Comparison of ENCODE assay signal across 13 cellular contexts in the genomic region with DNA sequence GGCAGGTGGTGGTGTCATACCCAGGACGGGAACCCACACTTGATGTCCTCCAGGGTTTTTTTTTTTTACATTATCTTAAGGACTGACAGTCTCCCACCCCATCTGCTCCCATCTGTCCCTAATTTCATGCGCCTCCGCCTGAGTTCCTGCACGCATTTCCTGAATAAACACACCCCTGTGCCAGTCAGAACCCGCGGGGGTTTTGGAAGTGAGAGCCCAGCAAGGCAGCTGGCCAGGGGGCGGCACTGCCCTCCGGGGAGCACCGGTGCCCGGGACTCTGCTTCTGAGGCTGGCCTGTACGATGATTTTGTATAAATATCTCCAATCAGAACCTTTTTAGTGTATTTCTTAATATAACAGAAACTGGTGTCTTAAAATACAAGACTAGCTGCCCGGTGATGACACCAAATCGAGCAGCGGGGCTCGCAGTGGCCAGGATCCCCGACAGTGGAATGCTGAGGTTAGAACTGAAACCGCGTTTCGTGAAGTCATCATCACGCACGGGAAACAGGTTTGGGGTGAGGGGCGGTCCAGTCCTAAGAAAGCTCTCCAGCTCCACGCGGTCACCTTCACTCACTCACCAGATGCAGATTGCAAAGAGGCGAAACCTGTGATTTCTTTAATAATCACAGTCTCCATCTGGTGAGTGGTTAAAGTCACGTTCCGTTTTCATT. TPM values are rescaled to one million over a fixed set of nuclear protein-coding genes. Genes with fewer than 3 reads are reported as not detected.
DNase-seq lines count a peak whose midpoint lies in the region; ATAC-seq and TF ChIP-seq lines count a peak whose summit lies in the region.
"Had no signal": no experiment of that assay in that cellular context is flagged by ENCODE, and none has a peak within 500 bp of the region (broad histone marks: within the 10 kb centered on the region; RNA-seq: fewer than 3 reads in every experiment).

No MANE protein-coding gene starts in this region.

- peak overlapping the region; percentile 77 for H3K4me2 ChIP-seq in BLaER1

- H3K4me3 Mint-ChIP-seq in WTC11 (no peak overlapping the region), nephron progenitor cell (no peak overlapping the region)
- no peak overlapping the region for H3K4me3 Mint-ChIP-seq in activated CD4-positive, alpha-beta T cell treated with anti-CD3 and anti-CD28 coated beads, Interleukin-2, amount 10 ng/mL, durations not matched to agents 24 days and 14 days
- H3K4me3 Mint-ChIP-seq: activated naive CD8-positive, alpha-beta T cell treated with anti-CD3 and anti-CD28 coated beads for 36 hours had no signal

- DNase-seq in WTC11 (ENCODE audit: low spot score) (no peak), nephron progenitor cell (no peak), COLO829 (ENCODE audit: low spot score) (no peak)
- DNase-seq in activated CD4-positive, alpha-beta T cell treated with anti-CD3 and anti-CD28 coated beads, Interleukin-2, amount 10 ng/mL, durations not matched to agents 24 days and 14 days = no peak
- DNase-seq: activated CD4-positive, alpha-beta T cell treated with anti-CD3 and anti-CD28 coated beads, Interleukin-2, amount 50 U/mL, for 1 hour; activated naive CD8-positive, alpha-beta T cell treated with anti-CD3 and anti-CD28 coated beads for 36 hours; DND-41; IMR-90; trophoblast cell had no signal

- no peaks in the 10 kb centered on the region for H3K27me3 ChIP-seq in BLaER1

- peaks cover 54% of the 10 kb centered on the region for H3K36me3 ChIP-seq in BLaER1

- H3K4me1 Mint-ChIP-seq in WTC11 (peaks cover 6% of the 10 kb centered on the region), nephron progenitor cell (peaks cover 11% of the 10 kb centered on the region)
- H3K4me1 Mint-ChIP-seq in activated CD4-positive, alpha-beta T cell treated with anti-CD3 and anti-CD28 coated beads, Interleukin-2, amount 10 ng/mL, durations not matched to agents 24 days and 14 days = peaks cover 12% of the 10 kb centered on the region

- no peaks in the 10 kb centered on the region for H3K9me3 ChIP-seq in BLaER1

- H3K9me3 Mint-ChIP-seq in WTC11 (peaks cover 11% of the 10 kb centered on the region), nephron progenitor cell (no peaks in the 10 kb centered on the region)
- H3K9me3 Mint-ChIP-seq in activated CD4-positive, alpha-beta T cell treated with anti-CD3 and anti-CD28 coated beads, Interleukin-2, amount 10 ng/mL, durations not matched to agents 24 days and 14 days = no peaks in the 10 kb centered on the region
- H3K9me3 Mint-ChIP-seq: activated naive CD8-positive, alpha-beta T cell treated with anti-CD3 and anti-CD28 coated beads for 36 hours had no signal

- H3K27ac Mint-ChIP-seq in WTC11 = peak overlapping the region; percentile 69
- H3K27ac Mint-ChIP-seq in nephron progenitor cell = peak overlapping the region; percentile 72
- no peak overlapping the region for H3K27ac Mint-ChIP-seq in activated CD4-positive, alpha-beta T cell treated with anti-CD3 and anti-CD28 coated beads, Interleukin-2, amount 10 ng/mL, durations not matched to agents 24 days and 14 days
- H3K27ac Mint-ChIP-seq: activated naive CD8-positive, alpha-beta T cell treated with anti-CD3 and anti-CD28 coated beads for 36 hours had no signal

- peak overlapping the region; percentile 53 for H3K4me3 ChIP-seq in BLaER1

- CTCF ChIA-PET in WTC11 (lab: Charles Lee) = interaction anchor here (1.2 to 3.2 kb wide), 2 partner anchors 61 to 180 kb away, joined by 3 to 23 read pairs; no protein-coding TSS in a partner anchor

- H4K20me1 ChIP-seq in BLaER1 = peaks cover 40% of the 10 kb centered on the region

- peak overlapping the region; percentile 63 for H3K27ac ChIP-seq in BLaER1

- POLR2A ChIA-PET in WTC11 (lab: Charles Lee) = interaction anchor here (0.9 kb wide), 1 partner anchor 19 kb away, joined by 3 read pairs; no protein-coding TSS in a partner anchor

- peaks cover 67% of the 10 kb centered on the region for H3K4me1 ChIP-seq in BLaER1

- ATAC-seq in GM21360 (IDR thresholded peaks at IDR 0.05; ENCODE audit: unreplicated experiment) (peak; percentile 48), WTC11 (no peak), GM19023 (IDR thresholded peaks at IDR 0.05; ENCODE audit: unreplicated experiment) (no peak), HG02973 (IDR thresholded peaks at IDR 0.05; ENCODE audit: unreplicated experiment) (no peak)

- intact Hi-C loops in activated CD4-positive, alpha-beta T cell treated with anti-CD3 and anti-CD28 coated beads, Interleukin-2, amount 10 ng/mL, durations not matched to agents 24 days and 14 days (cut with micrococcal nuclease) = no loop called here

- H3K9ac ChIP-seq in BLaER1 = peak overlapping the region; percentile 49

- H3K27me3 Mint-ChIP-seq in WTC11 (ENCODE audit: low read depth) = no peaks in the 10 kb centered on the region
- peaks cover 3% of the 10 kb centered on the region for H3K27me3 Mint-ChIP-seq in nephron progenitor cell (ENCODE audit: low read depth, poor library complexity)
- no peaks in the 10 kb centered on the region for H3K27me3 Mint-ChIP-seq in activated CD4-positive, alpha-beta T cell treated with anti-CD3 and anti-CD28 coated beads, Interleukin-2, amount 10 ng/mL, durations not matched to agents 24 days and 14 days
- H3K27me3 Mint-ChIP-seq: activated naive CD8-positive, alpha-beta T cell treated with anti-CD3 and anti-CD28 coated beads for 36 hours had no signal

- H3K36me3 Mint-ChIP-seq in WTC11 (peaks cover 31% of the 10 kb centered on the region), nephron progenitor cell (ENCODE audit: low read depth) (peaks cover 52% of the 10 kb centered on the region)
- H3K36me3 Mint-ChIP-seq in activated CD4-positive, alpha-beta T cell treated with anti-CD3 and anti-CD28 coated beads, Interleukin-2, amount 10 ng/mL, durations not matched to agents 24 days and 14 days (ENCODE audit: low read depth) = peaks cover 23% of the 10 kb centered on the region

- TF ChIP-seq CTCF in WTC11 (IDR thresholded peaks at IDR 0.05) (no peak), nephron progenitor cell (IDR thresholded peaks at IDR 0.05) (no peak)

TF ChIP-seq in WTC11, 78 proteins besides CTCF, POLR2A, EP300 and RAD21 (continues in another document):
- TF ChIP-seq FOXK1 (CRISPR knock-in tag; IDR thresholded peaks at IDR 0.05) (no peak), ELF4 (CRISPR knock-in tag; IDR thresholded peaks at IDR 0.05; ENCODE audit: low read depth) (no peak)
- TF ChIP-seq, protein P1, sequence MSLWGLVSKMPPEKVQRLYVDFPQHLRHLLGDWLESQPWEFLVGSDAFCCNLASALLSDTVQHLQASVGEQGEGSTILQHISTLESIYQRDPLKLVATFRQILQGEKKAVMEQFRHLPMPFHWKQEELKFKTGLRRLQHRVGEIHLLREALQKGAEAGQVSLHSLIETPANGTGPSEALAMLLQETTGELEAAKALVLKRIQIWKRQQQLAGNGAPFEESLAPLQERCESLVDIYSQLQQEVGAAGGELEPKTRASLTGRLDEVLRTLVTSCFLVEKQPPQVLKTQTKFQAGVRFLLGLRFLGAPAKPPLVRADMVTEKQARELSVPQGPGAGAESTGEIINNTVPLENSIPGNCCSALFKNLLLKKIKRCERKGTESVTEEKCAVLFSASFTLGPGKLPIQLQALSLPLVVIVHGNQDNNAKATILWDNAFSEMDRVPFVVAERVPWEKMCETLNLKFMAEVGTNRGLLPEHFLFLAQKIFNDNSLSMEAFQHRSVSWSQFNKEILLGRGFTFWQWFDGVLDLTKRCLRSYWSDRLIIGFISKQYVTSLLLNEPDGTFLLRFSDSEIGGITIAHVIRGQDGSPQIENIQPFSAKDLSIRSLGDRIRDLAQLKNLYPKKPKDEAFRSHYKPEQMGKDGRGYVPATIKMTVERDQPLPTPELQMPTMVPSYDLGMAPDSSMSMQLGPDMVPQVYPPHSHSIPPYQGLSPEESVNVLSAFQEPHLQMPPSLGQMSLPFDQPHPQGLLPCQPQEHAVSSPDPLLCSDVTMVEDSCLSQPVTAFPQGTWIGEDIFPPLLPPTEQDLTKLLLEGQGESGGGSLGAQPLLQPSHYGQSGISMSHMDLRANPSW (CRISPR knock-in tag; conservative IDR thresholded peaks at IDR 0.05; ENCODE audit: low read depth) = no peak
- TF ChIP-seq, protein P2, sequence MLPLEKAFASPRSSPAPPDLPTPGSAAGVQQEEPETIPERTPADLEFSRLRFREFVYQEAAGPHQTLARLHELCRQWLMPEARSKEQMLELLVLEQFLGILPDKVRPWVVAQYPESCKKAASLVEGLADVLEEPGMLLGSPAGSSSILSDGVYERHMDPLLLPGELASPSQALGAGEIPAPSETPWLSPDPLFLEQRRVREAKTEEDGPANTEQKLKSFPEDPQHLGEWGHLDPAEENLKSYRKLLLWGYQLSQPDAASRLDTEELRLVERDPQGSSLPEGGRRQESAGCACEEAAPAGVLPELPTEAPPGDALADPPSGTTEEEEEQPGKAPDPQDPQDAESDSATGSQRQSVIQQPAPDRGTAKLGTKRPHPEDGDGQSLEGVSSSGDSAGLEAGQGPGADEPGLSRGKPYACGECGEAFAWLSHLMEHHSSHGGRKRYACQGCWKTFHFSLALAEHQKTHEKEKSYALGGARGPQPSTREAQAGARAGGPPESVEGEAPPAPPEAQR (CRISPR knock-in tag; IDR thresholded peaks at IDR 0.05) = no peak
- TF ChIP-seq, protein P3, sequence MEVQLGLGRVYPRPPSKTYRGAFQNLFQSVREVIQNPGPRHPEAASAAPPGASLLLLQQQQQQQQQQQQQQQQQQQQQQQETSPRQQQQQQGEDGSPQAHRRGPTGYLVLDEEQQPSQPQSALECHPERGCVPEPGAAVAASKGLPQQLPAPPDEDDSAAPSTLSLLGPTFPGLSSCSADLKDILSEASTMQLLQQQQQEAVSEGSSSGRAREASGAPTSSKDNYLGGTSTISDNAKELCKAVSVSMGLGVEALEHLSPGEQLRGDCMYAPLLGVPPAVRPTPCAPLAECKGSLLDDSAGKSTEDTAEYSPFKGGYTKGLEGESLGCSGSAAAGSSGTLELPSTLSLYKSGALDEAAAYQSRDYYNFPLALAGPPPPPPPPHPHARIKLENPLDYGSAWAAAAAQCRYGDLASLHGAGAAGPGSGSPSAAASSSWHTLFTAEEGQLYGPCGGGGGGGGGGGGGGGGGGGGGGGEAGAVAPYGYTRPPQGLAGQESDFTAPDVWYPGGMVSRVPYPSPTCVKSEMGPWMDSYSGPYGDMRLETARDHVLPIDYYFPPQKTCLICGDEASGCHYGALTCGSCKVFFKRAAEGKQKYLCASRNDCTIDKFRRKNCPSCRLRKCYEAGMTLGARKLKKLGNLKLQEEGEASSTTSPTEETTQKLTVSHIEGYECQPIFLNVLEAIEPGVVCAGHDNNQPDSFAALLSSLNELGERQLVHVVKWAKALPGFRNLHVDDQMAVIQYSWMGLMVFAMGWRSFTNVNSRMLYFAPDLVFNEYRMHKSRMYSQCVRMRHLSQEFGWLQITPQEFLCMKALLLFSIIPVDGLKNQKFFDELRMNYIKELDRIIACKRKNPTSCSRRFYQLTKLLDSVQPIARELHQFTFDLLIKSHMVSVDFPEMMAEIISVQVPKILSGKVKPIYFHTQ (CRISPR knock-in tag; IDR thresholded peaks at IDR 0.05) = no peak

RNA-seq across cellular contexts. Expression of gene BNIP3, which starts 19.8 kb away (rescaled TPM):
- total RNA-seq in WTC11 (2021) = 113 to 203 TPM (median 189 TPM) in 3 replicates
- 94.4 and 95.1 TPM in 2 replicates for total RNA-seq in activated CD4-positive, alpha-beta T cell treated with anti-CD3 and anti-CD28 coated beads, Interleukin-2, amount 10 ng/mL, durations not matched to agents 24 days and 14 days
